ENCODE assay signal across 17 cellular contexts in genomic region chr15:70556376-70556775, GRCh38.
"Had no signal": no experiment of that assay in that cellular context is flagged by ENCODE, and none has a peak within 500 bp of the region (broad histone marks: within the 10 kb centered on the region; RNA-seq: fewer than 3 reads in every experiment).

No MANE protein-coding gene starts in this region.

- H3K36me3 Mint-ChIP-seq: mesothelial cell of epicardium had no signal

- H3K4me3 Mint-ChIP-seq: mesothelial cell of epicardium, nephron had no signal

- H3K27ac ChIP-seq: brain microvascular endothelial cell, left lung, transverse colon, uterus, WERI-Rb-1 had no signal

- H3K4me1 ChIP-seq: uterus had no signal

- H3K27ac Mint-ChIP-seq: mesothelial cell of epicardium, nephron had no signal

- H3K9me3 ChIP-seq: left lung, transverse colon, uterus had no signal

- DNase-seq: activated CD4-positive, alpha-beta T cell treated with anti-CD3 and anti-CD28 coated beads for 1 hour; activated CD4-positive, alpha-beta T cell treated with anti-CD3 and anti-CD28 coated beads, Interleukin-2, amount 50 U/mL, for 4 hours; activated effector memory CD4-positive, alpha-beta T cell treated with anti-CD3 and anti-CD28 coated beads, Interleukin-2, amount 50 U/mL, for 16 hours; activated naive CD4-positive, alpha-beta T cell treated with anti-CD3 and anti-CD28 coated beads, Interleukin-2, amount 50 U/mL, for 16 hours; aorta; brain microvascular endothelial cell; central memory CD4-positive, alpha-beta T cell; left lung; occipital lobe; posterior cingulate gyrus; stimulated activated naive CD4-positive, alpha-beta T cell treated with Interleukin-2 at 50 U/mL for 16 hours; substantia nigra; transverse colon; uterus; WERI-Rb-1 had no signal

- H3K4me3 ChIP-seq: left lung, transverse colon, uterus had no signal

- H3K27me3 ChIP-seq: left lung, transverse colon, uterus had no signal

- H3K36me3 ChIP-seq: brain microvascular endothelial cell, left lung, transverse colon, uterus, WERI-Rb-1 had no signal

- ATAC-seq: left lung had no signal
